Comparison of ENCODE assay signal across 1 cellular context in genomic region chr6:35214869-35215664, GRCh38.
TF ChIP-seq lines count a peak whose summit lies in the region.

No MANE protein-coding gene starts in this region.

TF ChIP-seq in WTC11, 78 proteins besides CTCF, POLR2A, EP300 and RAD21 (continued from another document):
- TF ChIP-seq IRF1 (CRISPR knock-in tag; IDR thresholded peaks at IDR 0.05), result no peak
- TF ChIP-seq HMGXB4 (CRISPR knock-in tag; IDR thresholded peaks at IDR 0.05), result no peak
- no peak for TF ChIP-seq EMX1 (CRISPR knock-in tag; IDR thresholded peaks at IDR 0.05)
- TF ChIP-seq STAT6 (CRISPR knock-in tag; conservative IDR thresholded peaks at IDR 0.05; ENCODE audit: low read depth), result no peak
- no peak for TF ChIP-seq ZNF396 (CRISPR knock-in tag; IDR thresholded peaks at IDR 0.05; ENCODE audit: borderline replicate concordance)
- no peak for TF ChIP-seq E2F4 (CRISPR knock-in tag; IDR thresholded peaks at IDR 0.05; ENCODE audit: borderline replicate concordance, low read depth)
- TF ChIP-seq ZBTB21 (CRISPR knock-in tag; IDR thresholded peaks at IDR 0.05; ENCODE audit: borderline replicate concordance), result no peak
- TF ChIP-seq NFYB (CRISPR knock-in tag; conservative IDR thresholded peaks at IDR 0.05; ENCODE audit: low read depth), result no peak
